21 cellular contexts compared by ENCODE assay signal in genomic region chr17:33109331-33110072, GRCh38.
"Had no signal": no experiment of that assay in that cellular context is flagged by ENCODE, and none has a peak within 500 bp of the region (broad histone marks: within the 10 kb centered on the region; RNA-seq: fewer than 3 reads in every experiment).

No MANE protein-coding gene starts in this region.

- H3K4me1 ChIP-seq: gastrocnemius medialis, lower lobe of right lung, parathyroid adenoma, right lobe of liver, vagina had no signal

- H3K27me3 ChIP-seq: right lobe of liver, vagina had no signal

- H3K9me3 ChIP-seq: esophagus muscularis mucosa, gastrocnemius medialis, lower lobe of right lung, right lobe of liver, suprapubic skin, vagina had no signal

- H3K36me3 ChIP-seq: esophagus muscularis mucosa, gastrocnemius medialis, lower lobe of right lung, right lobe of liver, suprapubic skin, vagina had no signal

- H3K79me2 ChIP-seq: parathyroid adenoma had no signal

- H3K4me3 ChIP-seq: esophagus muscularis mucosa, gastrocnemius medialis, lower lobe of right lung, right lobe of liver, suprapubic skin, vagina had no signal

- H3K9ac ChIP-seq: parathyroid adenoma had no signal

- H3K27ac ChIP-seq: esophagus muscularis mucosa, gastrocnemius medialis, lower lobe of right lung, parathyroid adenoma, right lobe of liver, suprapubic skin, vagina had no signal

- H2AFZ ChIP-seq: parathyroid adenoma had no signal

- DNase-seq: effector CD8-positive, alpha-beta T cell; endodermal cell; foreskin fibroblast; gastrocnemius medialis; head of caudate nucleus; left ventricle myocardium superior; lower lobe of right lung; naive B cell; right lobe of liver; small intestine; stimulated activated CD4-positive, alpha-beta T cell treated with anti-CD3 and anti-CD28 coated beads, Interleukin-15, amount 100 ng/mL, for 24 hours; stimulated activated CD4-positive, alpha-beta T cell treated with anti-CD3 and anti-CD28 coated beads, Interleukin-2, amount 100 ng/mL, for 48 hours; stimulated activated naive B cell treated with anti-CD40 and anti-IgM and Interleukin-4, amounts not matched to agents 10 μg/mL and 1 μg/mL and 100 μg/mL, for 72 hours; trophoblast cell had no signal

- ATAC-seq: gastrocnemius medialis; left ventricle myocardium superior; lower lobe of right lung; natural killer cell treated with Interleukin-12 subunit alpha and Interleukin-12 subunit beta and Interleukin-15 and Interleukin-18, amount 100 ng/mL, for 72 hours; right lobe of liver; stimulated activated naive B cell treated with anti-CD40 and anti-IgM and Interleukin-4, amounts not matched to agents 10 μg/mL and 1 μg/mL and 100 μg/mL, for 72 hours had no signal

- FAIRE-seq: colon, keratinocyte, small intestine had no signal
